Comparison of ENCODE assay signal across 12 cellular contexts in genomic region chr7:99693427-99694200, GRCh38. TPM values are rescaled to one million over a fixed set of nuclear protein-coding genes. Genes with fewer than 3 reads are reported as not detected.
DNase-seq lines count a peak whose midpoint lies in the region; ATAC-seq and TF ChIP-seq lines count a peak whose summit lies in the region.
"Had no signal": no experiment of that assay in that cellular context is flagged by ENCODE, and none has a peak within 500 bp of the region (broad histone marks: within the 10 kb centered on the region; RNA-seq: fewer than 3 reads in every experiment).

No MANE protein-coding gene starts in this region.

- H3K4me1 ChIP-seq in hepatocyte (ENCODE audit: insufficient read depth): peaks cover 36% of the 10 kb centered on the region
- no peaks in the 10 kb centered on the region for H3K4me1 ChIP-seq in left ventricle myocardium inferior
- H3K4me1 ChIP-seq: tibial artery had no signal

- 24% methylated on average over 9 of the region's 9 CpGs for WGBS in hepatocyte (ENCODE audit: low lambda C conversion rate, missing lambda C conversion rate)

- no peak overlapping the region for H3K4me3 ChIP-seq in hepatocyte
- no peak overlapping the region for H3K4me3 ChIP-seq in left ventricle myocardium inferior
- H3K4me3 ChIP-seq: tibial artery had no signal

- H3K79me2 ChIP-seq in hepatocyte: no peaks in the 10 kb centered on the region

- intact Hi-C loops in left ventricle myocardium inferior (cut with micrococcal nuclease): no loop called here

- no peaks in the 10 kb centered on the region for H3K9me3 ChIP-seq in hepatocyte (ENCODE audit: low read depth)
- peaks cover 12% of the 10 kb centered on the region for H3K9me3 ChIP-seq in left ventricle myocardium inferior (replicated peaks)

- ATAC-seq in HG02870 (IDR thresholded peaks at IDR 0.05; ENCODE audit: unreplicated experiment): no peak
- no peak for ATAC-seq in GM18870 (IDR thresholded peaks at IDR 0.05; ENCODE audit: unreplicated experiment)

- H3K36me3 ChIP-seq in hepatocyte (replicated peaks; ENCODE audit: insufficient read depth, low read depth) (no peaks in the 10 kb centered on the region), left ventricle myocardium inferior (no peaks in the 10 kb centered on the region)
- H3K36me3 ChIP-seq: tibial artery had no signal

- peak overlapping the region; percentile 41 for H2AFZ ChIP-seq in hepatocyte

- no peaks in the 10 kb centered on the region for H3K9me2 ChIP-seq in hepatocyte (replicated peaks; ENCODE audit: insufficient read depth)

- no peaks in the 10 kb centered on the region for H4K20me1 ChIP-seq in hepatocyte (ENCODE audit: insufficient read depth, poor library complexity, severe bottlenecking)

- H3K27me3 ChIP-seq in hepatocyte: no peaks in the 10 kb centered on the region
- no peaks in the 10 kb centered on the region for H3K27me3 ChIP-seq in left ventricle myocardium inferior (ENCODE audit: low read depth)
- H3K27me3 ChIP-seq: tibial artery had no signal

- H3K27ac ChIP-seq in hepatocyte (peak overlapping the region; percentile 94), left ventricle myocardium inferior (replicated peaks) (no peak overlapping the region)
- H3K27ac ChIP-seq: tibial artery had no signal

- peak overlapping the region; percentile 63 for H3K4me2 ChIP-seq in hepatocyte

- TF ChIP-seq CTCF in hepatocyte (IDR thresholded peaks at IDR 0.05; ENCODE audit: poor library complexity) (no peak), left ventricle myocardium inferior (IDR thresholded peaks at IDR 0.05; ENCODE audit: borderline replicate concordance) (no peak)

- DNase-seq in NCI-H2029 treated with DMSO at 0.1 percent for 48 hours (lab: John Stamatoyannopoulos, UW): peak; percentile 0
- no peak for DNase-seq in NCI-H2029 (lab: John Stamatoyannopoulos, UW)
- peak; percentile 10 for DNase-seq in NCI-H345 treated with DMSO at 0.1 percent for 48 hours (lab: John Stamatoyannopoulos, UW; ENCODE audit: unreplicated experiment)
- DNase-seq in hepatocyte (ENCODE audit: low spot score): peak; percentile 86
- DNase-seq in retina: peak; percentile 6
- no peak for DNase-seq in left ventricle myocardium inferior
- DNase-seq: aorta, glutamatergic neuron, tibial artery had no signal

RNA-seq across cellular contexts. Expression of gene CYP3A5, which starts 13.8 kb away (rescaled TPM):
- total RNA-seq in hepatocyte (279 and 345 TPM in 2 replicates), left ventricle myocardium inferior (not detected)
- 194 and 228 TPM in 2 replicates for polyA plus RNA-seq in hepatocyte

RNA-seq across cellular contexts. Expression of gene CYP3A7, which starts 41.4 kb away (rescaled TPM):
- total RNA-seq in hepatocyte (770 and 803 TPM in 2 replicates), left ventricle myocardium inferior (not detected)
- 311 and 444 TPM in 2 replicates for polyA plus RNA-seq in hepatocyte
- total RNA-seq: A172, aorta had no signal

Comparison
In these comparisons a context has a peak if more than half of its experiments do, and no peak if none do; other contexts are left out.
1. DNase-seq: peak in NCI-H2029 treated with DMSO at 0.1 percent for 48 hours (single experiment), NCI-H345 treated with DMSO at 0.1 percent for 48 hours (single experiment), hepatocyte (single experiment) and retina (single experiment); none in NCI-H2029 (single experiment) and left ventricle myocardium inferior (single experiment).
2. RNA of gene CYP3A5, which starts 13.8 kb away (total RNA-seq): 279 to 345 TPM in hepatocyte; not detected in left ventricle myocardium inferior (single experiment); every median in the first group is over 100 times any median in the second.
3. RNA of gene CYP3A7, which starts 41.4 kb away (total RNA-seq): 770 to 803 TPM in hepatocyte; not detected in left ventricle myocardium inferior (single experiment); every median in the first group is over 100 times any median in the second.